In genomic region chr22:30252411-30253204, GRCh38 we compare ENCODE assay signal across 9 cellular contexts. TPM values are rescaled to one million over a fixed set of nuclear protein-coding genes. Genes with fewer than 3 reads are reported as not detected.
A peak's percentile ranks its signal among the peaks of the same experiment; 100 is the strongest.
DNase-seq lines count a peak whose midpoint lies in the region; ATAC-seq and TF ChIP-seq lines count a peak whose summit lies in the region.
"Had no signal": no experiment of that assay in that cellular context is flagged by ENCODE, and none has a peak within 500 bp of the region (broad histone marks: within the 10 kb centered on the region; RNA-seq: fewer than 3 reads in every experiment).

No MANE protein-coding gene starts in this region.

- intact Hi-C loops in body of pancreas (cut with DNase I) = no loop called here

- no peak overlapping the region for H3K4me3 ChIP-seq in body of pancreas
- no peak overlapping the region for H3K4me3 ChIP-seq in Karpas-422 (ENCODE audit: low read length)

- no peaks in the 10 kb centered on the region for H3K9me2 ChIP-seq in Karpas-422 (replicated peaks; ENCODE audit: insufficient read depth, low read length)

- H3K9me3 Mint-ChIP-seq in natural killer cell treated with Interleukin-12 subunit alpha and Interleukin-12 subunit beta and Interleukin-15 and Interleukin-18, amount 100 ng/mL, for 72 hours = no peaks in the 10 kb centered on the region

- peaks cover 16 to 21% of the 10 kb centered on the region in 2 donors for H3K4me1 Mint-ChIP-seq in natural killer cell treated with Interleukin-12 subunit alpha and Interleukin-12 subunit beta and Interleukin-15 and Interleukin-18, amount 100 ng/mL, for 72 hours (ENCODE audit: low read depth in 2 of 2)

- H2AFZ ChIP-seq in Karpas-422 (ENCODE audit: low read length) = no peak overlapping the region

- H3K27me3 ChIP-seq in body of pancreas (peaks cover 0 to 2% of the 10 kb centered on the region in 2 donors), Karpas-422 (ENCODE audit: low read length) (no peaks in the 10 kb centered on the region)

- no peak for ATAC-seq in body of pancreas
- peak in 1 of 2 donors; percentile 10 for ATAC-seq in natural killer cell treated with Interleukin-12 subunit alpha and Interleukin-12 subunit beta and Interleukin-15 and Interleukin-18, amount 100 ng/mL, for 72 hours
- no peak for ATAC-seq in GM18907 (IDR thresholded peaks at IDR 0.05; ENCODE audit: unreplicated experiment)

- TF ChIP-seq CTCF in body of pancreas (IDR thresholded peaks at IDR 0.05) = no peak

- 66 to 91% methylated on average over 10 to 22 of the region's 22 CpGs for WGBS in body of pancreas, 2 donors

- H3K4me1 ChIP-seq in body of pancreas (peaks cover 22% of the 10 kb centered on the region), Karpas-422 (ENCODE audit: low read length) (peaks cover 6% of the 10 kb centered on the region)

- no peak overlapping the region for H3K4me2 ChIP-seq in Karpas-422 (ENCODE audit: low read depth, low read length, poor library complexity, severe bottlenecking)

- no peaks in the 10 kb centered on the region for H4K20me1 ChIP-seq in Karpas-422 (ENCODE audit: insufficient read depth, low read depth, low read length)

- no peaks in the 10 kb centered on the region for H3K9me3 ChIP-seq in body of pancreas
- H3K9me3 ChIP-seq in Karpas-422 (ENCODE audit: low read length) = no peaks in the 10 kb centered on the region

- no peak for TF ChIP-seq POLR2A in body of pancreas (IDR thresholded peaks at IDR 0.05)

- H3K27ac ChIP-seq in body of pancreas (peak overlapping the region in 3 of 4 donors; percentile 22 to 69 (median 29)), Karpas-422 (ENCODE audit: low read length) (no peak overlapping the region)
- H3K27ac ChIP-seq: VCaP had no signal

- H3K79me2 ChIP-seq in Karpas-422 (ENCODE audit: low read length) = no peaks in the 10 kb centered on the region

- H3K27ac Mint-ChIP-seq in natural killer cell treated with Interleukin-12 subunit alpha and Interleukin-12 subunit beta and Interleukin-15 and Interleukin-18, amount 100 ng/mL, for 72 hours = peak overlapping the region; percentile 12 to 14

- H3K9ac ChIP-seq in Karpas-422 (ENCODE audit: low read length) = no peak overlapping the region

- H3K27me3 Mint-ChIP-seq in natural killer cell treated with Interleukin-12 subunit alpha and Interleukin-12 subunit beta and Interleukin-15 and Interleukin-18, amount 100 ng/mL, for 72 hours = peaks cover 9 to 12% of the 10 kb centered on the region in 2 donors

- peak; percentile 19 for DNase-seq in COLO668 (lab: John Stamatoyannopoulos, UW; ENCODE audit: unreplicated experiment)
- peak; percentile 78 for DNase-seq in LoVo (ENCODE audit: low spot score)
- no peak for DNase-seq in body of pancreas
- DNase-seq in natural killer cell treated with Interleukin-12 subunit alpha and Interleukin-12 subunit beta and Interleukin-15 and Interleukin-18, amount 100 ng/mL, for 72 hours (ENCODE audit: low spot score) = no peak
- DNase-seq in activated gamma-delta T cell treated with Interleukin-2 at 50 U/mL for 16 hours = no peak
- DNase-seq in DMS 273 treated with DMSO at 0.1 percent for 48 hours (lab: John Stamatoyannopoulos, UW) = no peak
- DNase-seq in Karpas-422 = no peak

- peak overlapping the region; percentile 37 for H3K4me3 Mint-ChIP-seq in natural killer cell treated with Interleukin-12 subunit alpha and Interleukin-12 subunit beta and Interleukin-15 and Interleukin-18, amount 100 ng/mL, for 72 hours

- H3K36me3 Mint-ChIP-seq in natural killer cell treated with Interleukin-12 subunit alpha and Interleukin-12 subunit beta and Interleukin-15 and Interleukin-18, amount 100 ng/mL, for 72 hours = no peaks in the 10 kb centered on the region

- H3K36me3 ChIP-seq in body of pancreas (replicated peaks in 1 of 2; ENCODE audit: insufficient read depth in 1 of 2, low read depth in 2 of 2) (no peaks in the 10 kb centered on the region), Karpas-422 (ENCODE audit: insufficient read depth, low read length) (no peaks in the 10 kb centered on the region)

RNA-seq across cellular contexts. Expression of gene LIF, which starts 6.0 kb away (rescaled TPM):
- 1 to 10 TPM in 1 of 2 donors, under 1 TPM in 1; 0.52 to 1.3 TPM for total RNA-seq in body of pancreas
- total RNA-seq in natural killer cell treated with Interleukin-12 subunit alpha and Interleukin-12 subunit beta and Interleukin-15 and Interleukin-18, amount 100 ng/mL, for 72 hours = 100 to 1,000 TPM in 1 of 2 donors, 10 to 100 TPM in 1; 63.3 to 125 TPM
- total RNA-seq in Karpas-422 (2014; rRNA removed; shearing (Covaris generic); ENCODE audit: low replicate concordance) = not detected in 2 replicates

RNA-seq across cellular contexts. Expression of gene OSM, which starts 14.0 kb away (rescaled TPM):
- total RNA-seq in body of pancreas = not detected
- 10 to 100 TPM; 15.5 to 38.7 TPM for total RNA-seq in natural killer cell treated with Interleukin-12 subunit alpha and Interleukin-12 subunit beta and Interleukin-15 and Interleukin-18, amount 100 ng/mL, for 72 hours
- not detected in 2 replicates for total RNA-seq in Karpas-422 (2014; rRNA removed; shearing (Covaris generic); ENCODE audit: low replicate concordance)

RNA-seq across cellular contexts. Expression of gene CASTOR1, which starts 36.7 kb away (rescaled TPM):
- total RNA-seq in body of pancreas = 10 to 100 TPM in 1 of 2 donors, 1 to 10 TPM in 1; 4.2 to 21.4 TPM
- total RNA-seq in natural killer cell treated with Interleukin-12 subunit alpha and Interleukin-12 subunit beta and Interleukin-15 and Interleukin-18, amount 100 ng/mL, for 72 hours = 1 to 10 TPM; 4.0 to 4.4 TPM
- total RNA-seq in Karpas-422 (2014; rRNA removed; shearing (Covaris generic); ENCODE audit: low replicate concordance) = 3.2 and 8.4 TPM in 2 replicates

Comparison
In these comparisons a context has a peak if more than half of its experiments do, and no peak if none do; other contexts are left out.
1. DNase-seq: peak in COLO668 (single experiment) and LoVo (single experiment); none in body of pancreas (0 of 4), natural killer cell treated with Interleukin-12 subunit alpha and Interleukin-12 subunit beta and Interleukin-15 and Interleukin-18, amount 100 ng/mL, for 72 hours (single experiment), activated gamma-delta T cell treated with Interleukin-2 at 50 U/mL for 16 hours (single experiment), DMS 273 treated with DMSO at 0.1 percent for 48 hours (single experiment) and Karpas-422 (single experiment).
2. RNA of gene LIF, which starts 6.0 kb away (total RNA-seq): 63.3 to 125 TPM in natural killer cell treated with Interleukin-12 subunit alpha and Interleukin-12 subunit beta and Interleukin-15 and Interleukin-18, amount 100 ng/mL, for 72 hours; 0.52 to 1.3 TPM in body of pancreas and not detected in Karpas-422; every median in the first group is over 10 times any median in the second.
3. RNA of gene OSM, which starts 14.0 kb away (total RNA-seq): 15.5 to 38.7 TPM in natural killer cell treated with Interleukin-12 subunit alpha and Interleukin-12 subunit beta and Interleukin-15 and Interleukin-18, amount 100 ng/mL, for 72 hours; not detected in body of pancreas and not detected in Karpas-422; every median in the first group is over 10 times any median in the second.